Comparison of ENCODE assay signal across 8 cellular contexts in the genomic region with DNA sequence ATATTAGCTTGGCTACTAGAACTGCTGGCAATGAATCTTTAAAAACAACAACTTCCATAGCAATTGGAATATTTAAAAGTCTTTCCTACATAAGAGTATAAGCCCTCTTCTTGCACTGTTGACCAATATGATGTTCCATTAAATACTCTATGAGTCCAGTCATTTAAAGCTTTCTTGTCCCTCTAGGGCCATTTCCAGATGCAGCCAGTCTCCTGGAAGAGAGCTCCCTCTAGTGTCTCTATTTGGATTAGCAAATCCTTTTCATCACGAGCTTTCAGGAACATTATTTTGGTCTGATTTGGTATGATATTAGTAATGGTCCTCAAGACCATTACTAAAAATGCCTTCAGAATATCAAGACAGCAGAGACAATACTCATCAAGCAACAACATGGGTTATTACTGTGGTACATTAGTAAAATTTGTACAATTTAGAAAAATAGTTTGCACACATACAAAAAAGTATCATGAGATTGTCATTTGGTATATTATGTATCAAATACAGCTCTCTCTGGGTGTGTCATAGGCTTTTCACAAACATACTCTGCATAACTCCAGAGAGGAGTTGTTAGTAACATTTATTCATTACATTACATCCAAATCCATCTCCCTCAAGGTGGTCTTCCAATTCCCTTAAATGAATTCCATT.
A peak's percentile ranks its signal among the peaks of the same experiment; 100 is the strongest.
DNase-seq lines count a peak whose midpoint lies in the region; ATAC-seq and TF ChIP-seq lines count a peak whose summit lies in the region.

No MANE protein-coding gene starts in this region.

- ATAC-seq in stimulated activated naive B cell treated with anti-CD40 and anti-IgM and Interleukin-4, amounts not matched to agents 10 μg/mL and 1 μg/mL and 100 μg/mL, for 72 hours (replicated peaks): peak; percentile 38 to 64
- no peak for ATAC-seq in GM19467 (IDR thresholded peaks at IDR 0.05; ENCODE audit: unreplicated experiment)

- DNase-seq in NCI-H2107 treated with DMSO at 0.1 percent for 48 hours (lab: John Stamatoyannopoulos, UW; ENCODE audit: unreplicated experiment) (peak; percentile 3), NCI-H2107 (lab: John Stamatoyannopoulos, UW) (no peak), HuH-7.5 (ENCODE audit: low spot score) (peak; percentile 27), SW480 (ENCODE audit: low spot score) (peak; percentile 42), glutamatergic neuron (no peak)
- no peak for DNase-seq in stimulated activated naive B cell treated with anti-CD40 and anti-IgM and Interleukin-4, amounts not matched to agents 10 μg/mL and 1 μg/mL and 100 μg/mL, for 72 hours
- no peak for DNase-seq in stimulated activated CD4-positive, alpha-beta T cell treated with anti-CD3 and anti-CD28 coated beads, Interleukin-12 subunit alpha, Interleukin-12 subunit beta, amount 100 ng/mL, for 4 hours

- TF ChIP-seq CTCF in glutamatergic neuron (IDR thresholded peaks at IDR 0.05; ENCODE audit: partially characterized antibody, unreplicated experiment): peak; percentile 79

- H3K36me3 Mint-ChIP-seq in glutamatergic neuron (ENCODE audit: unreplicated experiment): no peaks in the 10 kb centered on the region
- H3K36me3 Mint-ChIP-seq in stimulated activated naive B cell treated with anti-CD40 and anti-IgM and Interleukin-4, amounts not matched to agents 10 μg/mL and 1 μg/mL and 100 μg/mL, for 72 hours: peaks cover 8 to 22% of the 10 kb centered on the region in 2 donors

- H3K27me3 Mint-ChIP-seq in glutamatergic neuron (ENCODE audit: unreplicated experiment): no peaks in the 10 kb centered on the region
- no peaks in the 10 kb centered on the region for H3K27me3 Mint-ChIP-seq in stimulated activated naive B cell treated with anti-CD40 and anti-IgM and Interleukin-4, amounts not matched to agents 10 μg/mL and 1 μg/mL and 100 μg/mL, for 72 hours

- H3K27ac Mint-ChIP-seq in glutamatergic neuron (ENCODE audit: unreplicated experiment): no peak overlapping the region
- H3K27ac Mint-ChIP-seq in stimulated activated naive B cell treated with anti-CD40 and anti-IgM and Interleukin-4, amounts not matched to agents 10 μg/mL and 1 μg/mL and 100 μg/mL, for 72 hours: no peak overlapping the region

- H3K4me1 Mint-ChIP-seq in glutamatergic neuron (ENCODE audit: low read depth, unreplicated experiment): no peaks in the 10 kb centered on the region
- H3K4me1 Mint-ChIP-seq in stimulated activated naive B cell treated with anti-CD40 and anti-IgM and Interleukin-4, amounts not matched to agents 10 μg/mL and 1 μg/mL and 100 μg/mL, for 72 hours: no peaks in the 10 kb centered on the region

- H3K4me3 Mint-ChIP-seq in glutamatergic neuron (ENCODE audit: unreplicated experiment): no peak overlapping the region
- H3K4me3 Mint-ChIP-seq in stimulated activated naive B cell treated with anti-CD40 and anti-IgM and Interleukin-4, amounts not matched to agents 10 μg/mL and 1 μg/mL and 100 μg/mL, for 72 hours: no peak overlapping the region

- H3K9me3 Mint-ChIP-seq in glutamatergic neuron (ENCODE audit: unreplicated experiment): no peaks in the 10 kb centered on the region
- peaks cover 0 to 2% of the 10 kb centered on the region in 2 donors for H3K9me3 Mint-ChIP-seq in stimulated activated naive B cell treated with anti-CD40 and anti-IgM and Interleukin-4, amounts not matched to agents 10 μg/mL and 1 μg/mL and 100 μg/mL, for 72 hours

Comparison
In these comparisons a context has a peak if more than half of its experiments do, and no peak if none do; other contexts are left out.
1. DNase-seq: peak in NCI-H2107 treated with DMSO at 0.1 percent for 48 hours (single experiment), HuH-7.5 (single experiment) and SW480 (single experiment); none in NCI-H2107 (single experiment), glutamatergic neuron (single experiment), stimulated activated naive B cell treated with anti-CD40 and anti-IgM and Interleukin-4, amounts not matched to agents 10 μg/mL and 1 μg/mL and 100 μg/mL, for 72 hours (single experiment) and stimulated activated CD4-positive, alpha-beta T cell treated with anti-CD3 and anti-CD28 coated beads, Interleukin-12 subunit alpha, Interleukin-12 subunit beta, amount 100 ng/mL, for 4 hours (single experiment).